In genomic region chr1:25232866-25233784, GRCh38 we compare ENCODE assay signal across 1 cellular context.
TF ChIP-seq lines count a peak whose summit lies in the region.

No MANE protein-coding gene starts in this region.

TF ChIP-seq in K562, 482 proteins besides CTCF, POLR2A, EP300 and RAD21 (continues in another document):
- TF ChIP-seq HDGF (IDR thresholded peaks at IDR 0.05), result peak; percentile 61
- 0 out of 2 replicates have a peak, but pooled peaks have one; percentile 25 for TF ChIP-seq HDAC8 (tag; IDR thresholded peaks at IDR 0.05)
- TF ChIP-seq CHAMP1 (IDR thresholded peaks at IDR 0.05), result peak; percentile 73; the same call in 1 of the 2 replicates
- TF ChIP-seq E4F1 (CRISPR knock-in tag; IDR thresholded peaks at IDR 0.05; ENCODE audit: borderline replicate concordance), result 0 out of 2 replicates have a peak, but pooled peaks have one; percentile 62
- peak; percentile 60 for TF ChIP-seq TAL1 (IDR thresholded peaks at IDR 0.05)
- TF ChIP-seq ZBTB33 (CRISPR knock-in tag; IDR thresholded peaks at IDR 0.05), result no peak
- TF ChIP-seq THAP7 (CRISPR knock-in tag; IDR thresholded peaks at IDR 0.05), result 0 out of 2 replicates have a peak, but pooled peaks have one; percentile 26
- TF ChIP-seq NR4A1 (CRISPR knock-in tag; IDR thresholded peaks at IDR 0.05), result no peak
- TF ChIP-seq NR4A1 (tag; IDR thresholded peaks at IDR 0.05), result peak; percentile 98; the same call in 1 of the 2 replicates
- TF ChIP-seq PHTF2 (CRISPR knock-in tag; IDR thresholded peaks at IDR 0.05), result peak; percentile 77
- TF ChIP-seq ZNF318 (IDR thresholded peaks at IDR 0.05; ENCODE audit: borderline replicate concordance in 1 of 2, low read depth in 1 of 2), result peak in 1 of 2 experiments; percentile 80; a peak in 1 of 4 replicates
- peak; percentile 10; the same call in 1 of the 2 replicates for TF ChIP-seq ZFX (CRISPR knock-in tag; IDR thresholded peaks at IDR 0.05)
- peak; percentile 53 for TF ChIP-seq NFYB (IDR thresholded peaks at IDR 0.05; ENCODE audit: extremely low read depth, insufficient read length)
- TF ChIP-seq MAZ (CRISPR knock-in tag; conservative IDR thresholded peaks at IDR 0.05 in 1 of 2, IDR thresholded peaks at IDR 0.05 in 1 of 2), result peak; percentile 70 to 72
- TF ChIP-seq SPI1 (IDR thresholded peaks at IDR 0.05; ENCODE audit: borderline replicate concordance, low read depth, low read length), result no peak
- TF ChIP-seq PTRF (tag; IDR thresholded peaks at IDR 0.05), result peak; percentile 87
- peak; percentile 79 for TF ChIP-seq CREM (IDR thresholded peaks at IDR 0.05; ENCODE audit: low read depth)
- TF ChIP-seq ZBTB7A (IDR thresholded peaks at IDR 0.05; ENCODE audit: borderline replicate concordance, control insufficient read depth, low read depth, low read length), result peak; percentile 23; the same call in 1 of the 2 replicates
- peak; percentile 75 for TF ChIP-seq NCOR1 (IDR thresholded peaks at IDR 0.05)
- no peak for TF ChIP-seq TCF7 (IDR thresholded peaks at IDR 0.05; ENCODE audit: borderline replicate concordance)
- no peak for TF ChIP-seq POLR3G (IDR thresholded peaks at IDR 0.05; ENCODE audit: extremely low read depth, insufficient read length, insufficient replicate concordance)
- TF ChIP-seq FOXP4 (CRISPR knock-in tag; IDR thresholded peaks at IDR 0.05; ENCODE audit: borderline replicate concordance), result 0 out of 2 replicates have a peak, but pooled peaks have one; percentile 40
- TF ChIP-seq CBX3 (IDR thresholded peaks at IDR 0.05; ENCODE audit: borderline replicate concordance in 1 of 2, low read length in 2 of 2), result peak in 1 of 2 experiments; percentile 44; a peak in 1 of 3 replicates
- no peak for TF ChIP-seq HLTF (IDR thresholded peaks at IDR 0.05)
- peak; percentile 87 for TF ChIP-seq SMARCA4 (IDR thresholded peaks at IDR 0.05)
- TF ChIP-seq TOE1 (IDR thresholded peaks at IDR 0.05; ENCODE audit: borderline replicate concordance), result peak; percentile 93
- 0 out of 2 replicates have a peak, but pooled peaks have one; percentile 19 for TF ChIP-seq TOE1 (CRISPR knock-in tag; IDR thresholded peaks at IDR 0.05; ENCODE audit: borderline replicate concordance, low read depth)
- no peak for TF ChIP-seq SMAD3 (CRISPR knock-in tag; conservative IDR thresholded peaks at IDR 0.05)
- peak; percentile 39; the same call in 1 of the 2 replicates for TF ChIP-seq POLR2AphosphoS2 (IDR thresholded peaks at IDR 0.05; ENCODE audit: low read length)
- peak in 1 of 2 experiments; percentile 48; a peak in 1 of 4 replicates for TF ChIP-seq NRF1 (conservative IDR thresholded peaks at IDR 0.05 in 1 of 2, IDR thresholded peaks at IDR 0.05 in 1 of 2)
- TF ChIP-seq MLLT1 (IDR thresholded peaks at IDR 0.05), result peak; percentile 2 to 25; a peak in 3 of 4 replicates
- TF ChIP-seq NCOA1 (IDR thresholded peaks at IDR 0.05; ENCODE audit: low read depth), result peak; percentile 51; the same call in 1 of the 2 replicates
- TF ChIP-seq RNF2 (IDR thresholded peaks at IDR 0.05), result peak; percentile 86; the same call in 1 of the 2 replicates
- no peak; the same call in none of the 2 replicates for TF ChIP-seq ZNF311 (CRISPR knock-in tag; IDR thresholded peaks at IDR 0.05)
- 0 out of 2 replicates have a peak, but pooled peaks have one; percentile 19 for TF ChIP-seq MYNN (IDR thresholded peaks at IDR 0.05)
- no peak for TF ChIP-seq MYNN (CRISPR knock-in tag; IDR thresholded peaks at IDR 0.05)
- TF ChIP-seq ADNP (tag; IDR thresholded peaks at IDR 0.05), result peak; percentile 46; the same call in 1 of the 2 replicates
- no peak; the same call in 1 of the 2 replicates for TF ChIP-seq SIN3B (IDR thresholded peaks at IDR 0.05; ENCODE audit: low read depth)
- 0 out of 2 replicates have a peak, but pooled peaks have one; percentile 21 for TF ChIP-seq MTA2 (IDR thresholded peaks at IDR 0.05; ENCODE audit: low read depth)
- 0 out of 2 replicates have a peak, but pooled peaks have one; percentile 12 for TF ChIP-seq CGGBP1 (CRISPR knock-in tag; IDR thresholded peaks at IDR 0.05)
- TF ChIP-seq NFIC (IDR thresholded peaks at IDR 0.05), result 0 out of 2 replicates have a peak, but pooled peaks have one; percentile 60
